In the genomic region with DNA sequence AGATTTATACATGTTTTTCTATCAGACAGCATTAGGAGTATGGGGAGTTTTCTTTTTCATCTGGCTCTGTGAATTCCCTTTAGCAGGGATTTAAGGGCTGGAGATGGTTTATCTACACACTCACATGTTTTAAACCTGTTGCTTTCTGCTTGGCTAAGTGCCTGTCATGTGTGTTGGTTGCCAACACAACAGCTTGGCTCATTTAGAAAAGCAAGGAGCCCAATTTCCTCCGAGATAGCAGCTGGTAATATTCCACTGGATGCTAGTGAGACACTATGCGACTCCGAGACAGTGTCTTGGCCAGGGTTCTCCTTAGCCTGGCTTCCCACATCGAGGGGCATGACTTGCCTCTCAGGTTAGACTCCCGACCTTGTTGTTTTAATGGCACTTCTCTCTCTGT, we compare ENCODE assay signal across 1 cellular context.
TF ChIP-seq lines count a peak whose summit lies in the region.

No MANE protein-coding gene starts in this region.

TF ChIP-seq in GM23338, 12 proteins besides CTCF, POLR2A, EP300 and RAD21 (continued from another document):
- TF ChIP-seq, protein P1, sequence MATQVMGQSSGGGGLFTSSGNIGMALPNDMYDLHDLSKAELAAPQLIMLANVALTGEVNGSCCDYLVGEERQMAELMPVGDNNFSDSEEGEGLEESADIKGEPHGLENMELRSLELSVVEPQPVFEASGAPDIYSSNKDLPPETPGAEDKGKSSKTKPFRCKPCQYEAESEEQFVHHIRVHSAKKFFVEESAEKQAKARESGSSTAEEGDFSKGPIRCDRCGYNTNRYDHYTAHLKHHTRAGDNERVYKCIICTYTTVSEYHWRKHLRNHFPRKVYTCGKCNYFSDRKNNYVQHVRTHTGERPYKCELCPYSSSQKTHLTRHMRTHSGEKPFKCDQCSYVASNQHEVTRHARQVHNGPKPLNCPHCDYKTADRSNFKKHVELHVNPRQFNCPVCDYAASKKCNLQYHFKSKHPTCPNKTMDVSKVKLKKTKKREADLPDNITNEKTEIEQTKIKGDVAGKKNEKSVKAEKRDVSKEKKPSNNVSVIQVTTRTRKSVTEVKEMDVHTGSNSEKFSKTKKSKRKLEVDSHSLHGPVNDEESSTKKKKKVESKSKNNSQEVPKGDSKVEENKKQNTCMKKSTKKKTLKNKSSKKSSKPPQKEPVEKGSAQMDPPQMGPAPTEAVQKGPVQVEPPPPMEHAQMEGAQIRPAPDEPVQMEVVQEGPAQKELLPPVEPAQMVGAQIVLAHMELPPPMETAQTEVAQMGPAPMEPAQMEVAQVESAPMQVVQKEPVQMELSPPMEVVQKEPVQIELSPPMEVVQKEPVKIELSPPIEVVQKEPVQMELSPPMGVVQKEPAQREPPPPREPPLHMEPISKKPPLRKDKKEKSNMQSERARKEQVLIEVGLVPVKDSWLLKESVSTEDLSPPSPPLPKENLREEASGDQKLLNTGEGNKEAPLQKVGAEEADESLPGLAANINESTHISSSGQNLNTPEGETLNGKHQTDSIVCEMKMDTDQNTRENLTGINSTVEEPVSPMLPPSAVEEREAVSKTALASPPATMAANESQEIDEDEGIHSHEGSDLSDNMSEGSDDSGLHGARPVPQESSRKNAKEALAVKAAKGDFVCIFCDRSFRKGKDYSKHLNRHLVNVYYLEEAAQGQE (IDR thresholded peaks at IDR 0.05; ENCODE audit: unreplicated experiment), result no peak
- TF ChIP-seq ZNF114 (CRISPR knock-in tag; IDR thresholded peaks at IDR 0.05) (no peak), POLR2AphosphoS5 (IDR thresholded peaks at IDR 0.05; ENCODE audit: low read depth) (no peak), JUNB (IDR thresholded peaks at IDR 0.05; ENCODE audit: unreplicated experiment) (no peak), EZH2 (IDR thresholded peaks at IDR 0.05; ENCODE audit: low read depth, unreplicated experiment) (no peak), CREB1 (CRISPR knock-in tag; IDR thresholded peaks at IDR 0.05; ENCODE audit: low read depth) (no peak)
